Comparison of ENCODE assay signal across 1 cellular context in the genomic region with DNA sequence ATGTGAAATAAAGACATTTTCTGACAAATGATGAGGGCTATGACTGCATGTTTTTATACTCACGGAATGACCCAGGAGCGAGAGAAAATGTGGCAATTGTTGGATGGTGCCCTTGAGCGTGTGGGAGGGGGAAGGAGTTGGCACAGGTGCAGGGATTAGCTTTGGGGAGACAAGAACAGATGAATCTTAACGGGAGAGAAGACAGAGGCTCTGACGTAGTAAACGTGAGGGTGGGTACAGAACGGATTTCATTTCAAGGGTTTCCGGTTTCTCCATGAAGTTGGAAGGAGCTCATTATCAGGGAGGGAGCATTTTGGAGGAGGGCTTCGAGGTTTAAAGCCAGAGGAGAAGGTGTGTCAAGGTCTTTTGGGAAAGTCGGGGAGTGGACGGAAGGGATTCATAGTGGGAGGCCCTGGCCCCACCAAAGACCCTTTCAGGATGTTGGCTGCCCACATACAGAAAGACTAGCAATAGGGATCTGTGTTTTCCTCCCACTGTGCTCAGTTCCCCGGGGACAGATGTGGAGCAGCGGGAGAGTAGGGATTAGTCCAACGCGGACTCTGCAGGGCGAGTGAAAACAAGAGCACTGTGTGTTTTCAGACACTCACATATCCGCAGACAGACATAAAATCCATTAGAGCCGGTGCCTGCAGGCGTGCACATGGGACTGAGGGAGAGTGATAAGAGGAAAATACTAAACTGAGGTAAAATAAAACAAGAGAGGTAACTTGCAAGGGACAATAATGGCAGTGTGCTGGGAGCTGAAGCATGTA.
TF ChIP-seq lines count a peak whose summit lies in the region.

No MANE protein-coding gene starts in this region.

TF ChIP-seq in SK-N-SH treated with all-trans-retinoic acid at 6 μM for 48 hours, 23 proteins besides CTCF, POLR2A, EP300 and RAD21 (continued from another document):
- TF ChIP-seq TSHZ2 (CRISPR knock-in tag; IDR thresholded peaks at IDR 0.05), result no peak
